In genomic region chrX:71158603-71159002, GRCh38 we compare ENCODE assay signal across 10 cellular contexts. TPM values are rescaled to one million over a fixed set of nuclear protein-coding genes. Genes with fewer than 3 reads are reported as not detected.
"Had no signal": no experiment of that assay in that cellular context is flagged by ENCODE, and none has a peak within 500 bp of the region (broad histone marks: within the 10 kb centered on the region; RNA-seq: fewer than 3 reads in every experiment).

No MANE protein-coding gene starts in this region.

- H3K4me1 Mint-ChIP-seq: IgD-negative memory B cell had no signal

- H3K27ac ChIP-seq: HL-60 had no signal

- H3K9me3 Mint-ChIP-seq: GM23338, HFFc6, IgD-negative memory B cell had no signal

- ATAC-seq: GM23338, HepG2 had no signal

- DNase-seq: H9, HCEC 1CT, HFFc6, KBM-7 had no signal

- H3K4me3 Mint-ChIP-seq: GM23338, H9, HFFc6, IgD-negative memory B cell had no signal

- H3K4me3 ChIP-seq: GM23338 had no signal

- H3K27ac Mint-ChIP-seq: GM23338, H9, HFFc6, IgD-negative memory B cell had no signal

RNA-seq across cellular contexts. Expression of gene IL2RG, which starts 47.2 kb away (rescaled TPM):
- total RNA-seq: GM23338, H1, H9, HepG2, HT1080 had no signal
- polyA plus RNA-seq: H1 had no signal

RNA-seq across cellular contexts. Expression of gene CXorf65, which starts 52.1 kb away (rescaled TPM):
- total RNA-seq: GM23338, H1, H9, HepG2, HFFc6, HT1080 had no signal
- polyA plus RNA-seq: H1, HepG2 had no signal
